ENCODE assay signal across 14 cellular contexts in genomic region chr7:50674896-50675835, GRCh38.
"Had no signal": no experiment of that assay in that cellular context is flagged by ENCODE, and none has a peak within 500 bp of the region (broad histone marks: within the 10 kb centered on the region; RNA-seq: fewer than 3 reads in every experiment).

No MANE protein-coding gene starts in this region.

- ATAC-seq: activated CD8-positive, alpha-beta T cell treated with anti-CD3 and anti-CD28 coated beads for 36 hours; activated naive CD8-positive, alpha-beta T cell treated with anti-CD3 and anti-CD28 coated beads, Interleukin-2, amount 50 U/mL, for 24 hours; esophagus mucosa; left colon; SK-N-SH treated with all-trans-retinoic acid at 6 μM for 48 hours had no signal

- DNase-seq: activated CD4-positive, alpha-beta T cell treated with anti-CD3 and anti-CD28 coated beads for 4 hours; activated CD8-positive, alpha-beta memory T cell treated with anti-CD3 and anti-CD28 coated beads, Interleukin-2, amount 50 U/mL, for 4 hours; activated CD8-positive, alpha-beta T cell treated with anti-CD3 and anti-CD28 coated beads for 36 hours; activated naive CD4-positive, alpha-beta T cell; activated naive CD8-positive, alpha-beta T cell treated with anti-CD3 and anti-CD28 coated beads, Interleukin-2, amount 50 U/mL, for 24 hours; immature natural killer cell; left colon; small intestine; trophoblast cell had no signal

- H3K27ac ChIP-seq: parathyroid adenoma had no signal

- H3K4me1 ChIP-seq: parathyroid adenoma had no signal

- H2AFZ ChIP-seq: parathyroid adenoma had no signal

- H3K27me3 Mint-ChIP-seq: activated naive CD8-positive, alpha-beta T cell treated with anti-CD3 and anti-CD28 coated beads, Interleukin-2, amount 50 U/mL, for 24 hours; dendritic cell treated with granulocyte-macrophage colony-stimulating factor and Interleukin-4, amounts not matched to agents 40 ng/mL and 50 ng/mL, for 4 days had no signal

- H3K9ac ChIP-seq: parathyroid adenoma had no signal

- H3K4me1 Mint-ChIP-seq: activated naive CD8-positive, alpha-beta T cell treated with anti-CD3 and anti-CD28 coated beads, Interleukin-2, amount 50 U/mL, for 24 hours; immature natural killer cell; memory B cell had no signal

- H3K9me3 Mint-ChIP-seq: activated CD8-positive, alpha-beta T cell treated with anti-CD3 and anti-CD28 coated beads for 36 hours; activated naive CD8-positive, alpha-beta T cell treated with anti-CD3 and anti-CD28 coated beads, Interleukin-2, amount 50 U/mL, for 24 hours; dendritic cell treated with granulocyte-macrophage colony-stimulating factor and Interleukin-4, amounts not matched to agents 40 ng/mL and 50 ng/mL, for 4 days; memory B cell had no signal

- H3K27ac Mint-ChIP-seq: activated CD8-positive, alpha-beta T cell treated with anti-CD3 and anti-CD28 coated beads for 36 hours; activated naive CD8-positive, alpha-beta T cell treated with anti-CD3 and anti-CD28 coated beads, Interleukin-2, amount 50 U/mL, for 24 hours; dendritic cell treated with granulocyte-macrophage colony-stimulating factor and Interleukin-4, amounts not matched to agents 40 ng/mL and 50 ng/mL, for 4 days; immature natural killer cell; memory B cell had no signal

- H3K4me3 Mint-ChIP-seq: activated CD8-positive, alpha-beta T cell treated with anti-CD3 and anti-CD28 coated beads for 36 hours; activated naive CD8-positive, alpha-beta T cell treated with anti-CD3 and anti-CD28 coated beads, Interleukin-2, amount 50 U/mL, for 24 hours; dendritic cell treated with granulocyte-macrophage colony-stimulating factor and Interleukin-4, amounts not matched to agents 40 ng/mL and 50 ng/mL, for 4 days; immature natural killer cell; memory B cell had no signal

- H3K36me3 Mint-ChIP-seq: immature natural killer cell, memory B cell had no signal
